Comparison of ENCODE assay signal across 1 cellular context in the genomic region with DNA sequence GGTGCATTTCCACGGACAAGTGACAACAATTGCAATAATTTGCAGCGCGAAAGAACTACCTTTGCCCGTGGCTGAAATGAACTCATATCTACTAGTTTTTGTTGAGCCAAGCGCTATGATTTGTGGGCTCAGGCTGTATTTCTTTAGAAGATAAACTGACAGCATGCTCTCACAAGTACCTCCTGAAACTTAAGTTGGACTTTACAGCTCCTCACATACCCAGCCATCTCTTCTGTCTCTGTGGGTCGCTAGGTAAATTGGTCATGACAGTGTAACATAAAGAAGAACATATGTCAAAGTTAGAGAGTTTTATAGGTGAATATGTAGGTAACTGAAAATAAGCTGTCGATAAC.
TF ChIP-seq lines count a peak whose summit lies in the region.

No MANE protein-coding gene starts in this region.

TF ChIP-seq in HEK293, 187 proteins besides CTCF, POLR2A, EP300 and RAD21 (continued from another document):
- TF ChIP-seq, protein P1, sequence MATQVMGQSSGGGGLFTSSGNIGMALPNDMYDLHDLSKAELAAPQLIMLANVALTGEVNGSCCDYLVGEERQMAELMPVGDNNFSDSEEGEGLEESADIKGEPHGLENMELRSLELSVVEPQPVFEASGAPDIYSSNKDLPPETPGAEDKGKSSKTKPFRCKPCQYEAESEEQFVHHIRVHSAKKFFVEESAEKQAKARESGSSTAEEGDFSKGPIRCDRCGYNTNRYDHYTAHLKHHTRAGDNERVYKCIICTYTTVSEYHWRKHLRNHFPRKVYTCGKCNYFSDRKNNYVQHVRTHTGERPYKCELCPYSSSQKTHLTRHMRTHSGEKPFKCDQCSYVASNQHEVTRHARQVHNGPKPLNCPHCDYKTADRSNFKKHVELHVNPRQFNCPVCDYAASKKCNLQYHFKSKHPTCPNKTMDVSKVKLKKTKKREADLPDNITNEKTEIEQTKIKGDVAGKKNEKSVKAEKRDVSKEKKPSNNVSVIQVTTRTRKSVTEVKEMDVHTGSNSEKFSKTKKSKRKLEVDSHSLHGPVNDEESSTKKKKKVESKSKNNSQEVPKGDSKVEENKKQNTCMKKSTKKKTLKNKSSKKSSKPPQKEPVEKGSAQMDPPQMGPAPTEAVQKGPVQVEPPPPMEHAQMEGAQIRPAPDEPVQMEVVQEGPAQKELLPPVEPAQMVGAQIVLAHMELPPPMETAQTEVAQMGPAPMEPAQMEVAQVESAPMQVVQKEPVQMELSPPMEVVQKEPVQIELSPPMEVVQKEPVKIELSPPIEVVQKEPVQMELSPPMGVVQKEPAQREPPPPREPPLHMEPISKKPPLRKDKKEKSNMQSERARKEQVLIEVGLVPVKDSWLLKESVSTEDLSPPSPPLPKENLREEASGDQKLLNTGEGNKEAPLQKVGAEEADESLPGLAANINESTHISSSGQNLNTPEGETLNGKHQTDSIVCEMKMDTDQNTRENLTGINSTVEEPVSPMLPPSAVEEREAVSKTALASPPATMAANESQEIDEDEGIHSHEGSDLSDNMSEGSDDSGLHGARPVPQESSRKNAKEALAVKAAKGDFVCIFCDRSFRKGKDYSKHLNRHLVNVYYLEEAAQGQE (tag by site-specific recombination; IDR thresholded peaks at IDR 0.05): no peak
- TF ChIP-seq KLF10 (tag by site-specific recombination; IDR thresholded peaks at IDR 0.05) (no peak), ZNF596 (tag by site-specific recombination; IDR thresholded peaks at IDR 0.05) (no peak), ZNF175 (tag by site-specific recombination; IDR thresholded peaks at IDR 0.05) (no peak), ZNF16 (tag by site-specific recombination; IDR thresholded peaks at IDR 0.05; ENCODE audit: low read depth) (no peak), HOXD13 (CRISPR knock-in tag; IDR thresholded peaks at IDR 0.05; ENCODE audit: borderline replicate concordance) (no peak), ZNF239 (tag by site-specific recombination; IDR thresholded peaks at IDR 0.05) (no peak)
- TF ChIP-seq, protein P2, sequence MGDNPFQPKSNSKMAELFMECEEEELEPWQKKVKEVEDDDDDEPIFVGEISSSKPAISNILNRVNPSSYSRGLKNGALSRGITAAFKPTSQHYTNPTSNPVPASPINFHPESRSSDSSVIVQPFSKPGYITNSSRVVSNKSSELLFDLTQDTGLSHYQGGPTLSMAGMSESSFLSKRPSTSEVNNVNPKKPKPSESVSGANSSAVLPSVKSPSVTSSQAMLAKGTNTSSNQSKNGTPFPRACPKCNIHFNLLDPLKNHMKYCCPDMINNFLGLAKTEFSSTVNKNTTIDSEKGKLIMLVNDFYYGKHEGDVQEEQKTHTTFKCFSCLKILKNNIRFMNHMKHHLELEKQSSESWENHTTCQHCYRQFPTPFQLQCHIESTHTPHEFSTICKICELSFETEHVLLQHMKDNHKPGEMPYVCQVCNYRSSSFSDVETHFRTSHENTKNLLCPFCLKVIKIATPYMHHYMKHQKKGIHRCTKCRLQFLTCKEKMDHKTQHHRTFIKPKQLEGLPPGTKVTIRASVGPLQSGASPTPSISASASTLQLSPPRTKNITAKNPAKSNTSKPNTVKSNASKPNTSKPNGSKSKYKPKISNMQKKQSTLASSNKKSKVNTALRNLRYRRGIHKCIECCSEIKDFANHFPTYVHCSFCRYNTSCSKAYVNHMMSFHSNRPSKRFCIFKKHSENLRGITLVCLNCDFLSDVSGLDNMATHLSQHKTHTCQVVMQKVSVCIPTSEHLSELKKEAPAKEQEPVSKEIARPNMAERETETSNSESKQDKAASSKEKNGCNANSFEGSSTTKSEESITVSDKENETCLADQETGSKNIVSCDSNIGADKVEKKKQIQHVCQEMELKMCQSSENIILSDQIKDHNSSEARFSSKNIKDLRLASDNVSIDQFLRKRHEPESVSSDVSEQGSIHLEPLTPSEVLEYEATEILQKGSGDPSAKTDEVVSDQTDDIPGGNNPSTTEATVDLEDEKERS (tag by site-specific recombination; IDR thresholded peaks at IDR 0.05): no peak
